In the genomic region with DNA sequence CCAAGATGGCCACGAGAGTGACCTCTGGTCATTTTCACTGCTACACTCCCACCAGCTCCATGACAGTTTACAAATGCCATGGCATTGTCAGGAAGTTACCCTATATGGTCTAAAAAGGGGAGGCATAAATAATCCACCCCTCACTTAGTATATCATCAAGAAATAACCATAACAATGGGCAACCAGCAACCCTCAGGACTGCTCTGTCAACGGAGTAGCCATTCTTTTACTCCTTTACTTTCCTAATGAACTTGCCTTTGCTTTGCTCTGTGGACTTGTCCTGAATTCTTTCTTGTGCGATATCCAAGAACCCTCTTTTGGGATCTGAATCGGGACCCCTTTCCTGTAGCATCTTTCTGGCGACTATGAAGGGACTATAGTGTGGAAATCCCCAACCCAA, we compare ENCODE assay signal across 37 cellular contexts. TPM values are rescaled to one million over a fixed set of nuclear protein-coding genes. Genes with fewer than 3 reads are reported as not detected.
"Had no signal": no experiment of that assay in that cellular context is flagged by ENCODE, and none has a peak within 500 bp of the region (broad histone marks: within the 10 kb centered on the region; RNA-seq: fewer than 3 reads in every experiment).

No MANE protein-coding gene starts in this region.

- H3K27me3 ChIP-seq: colonic mucosa, esophagus muscularis mucosa, foreskin keratinocyte, gastroesophageal sphincter, heart right ventricle, neural progenitor cell, right atrium auricular region, suprapubic skin, transverse colon, upper lobe of right lung, uterus had no signal

- H3K9ac ChIP-seq: neural progenitor cell, parathyroid adenoma had no signal

- H3K79me2 ChIP-seq: parathyroid adenoma had no signal

- H3K9me3 Mint-ChIP-seq: dendritic cell treated with granulocyte-macrophage colony-stimulating factor and Interleukin-4, amounts not matched to agents 40 ng/mL and 50 ng/mL, for 4 days; immature natural killer cell; memory B cell; natural killer cell; stimulated activated naive CD8-positive, alpha-beta T cell treated with anti-CD3 and anti-CD28 coated beads, Interleukin-15, amount 100 ng/mL, for 72 hours had no signal

- H3K4me1 ChIP-seq: colonic mucosa, esophagus muscularis mucosa, foreskin keratinocyte, gastroesophageal sphincter, heart right ventricle, neural progenitor cell, parathyroid adenoma, prostate gland, right atrium auricular region, suprapubic skin, transverse colon, upper lobe of right lung, uterus had no signal

- H3K27ac ChIP-seq: colonic mucosa, esophagus muscularis mucosa, foreskin keratinocyte, gastroesophageal sphincter, heart right ventricle, neural progenitor cell, parathyroid adenoma, prostate gland, right atrium auricular region, suprapubic skin, transverse colon, upper lobe of right lung, uterus had no signal

- DNase-seq: colonic mucosa; effector CD8-positive, alpha-beta T cell; foreskin keratinocyte; heart right ventricle; hippocampal formation; immature natural killer cell; islet precursor cell; kidney glomerular epithelial cell; left colon; left ventricle myocardium superior; natural killer cell; stimulated activated CD4-positive, alpha-beta T cell treated with anti-CD3 and anti-CD28 coated beads, Interleukin-12 subunit alpha, Interleukin-12 subunit beta, amount 100 ng/mL, for 4 hours; stimulated activated CD4-positive, alpha-beta T cell treated with anti-CD3 and anti-CD28 coated beads, Interleukin-1b, Interleukin-23, amount 100 ng/mL, for 48 hours; stimulated activated CD4-positive, alpha-beta T cell treated with anti-CD3 and anti-CD28 coated beads, Interleukin-4, amount 100 ng/mL, for 1 hour; stimulated activated CD8-positive, alpha-beta memory T cell treated with anti-CD3 and anti-CD28 coated beads, Interleukin-4, amount 100 ng/mL, for 48 hours; stimulated activated naive CD4-positive, alpha-beta T cell; stimulated activated naive CD8-positive, alpha-beta T cell treated with anti-CD3 and anti-CD28 coated beads, Interleukin-15, amount 100 ng/mL, for 72 hours; transverse colon; upper lobe of right lung; uterus had no signal

- H3K36me3 Mint-ChIP-seq: immature natural killer cell, memory B cell, natural killer cell, neural progenitor cell had no signal

- H3K4me3 ChIP-seq: colonic mucosa, esophagus muscularis mucosa, gastroesophageal sphincter, heart right ventricle, lung, neural progenitor cell, prostate gland, right atrium auricular region, smooth muscle cell, suprapubic skin, transverse colon, upper lobe of right lung, uterus had no signal

- FAIRE-seq: endothelial cell of umbilical vein had no signal

- H3K27ac Mint-ChIP-seq: dendritic cell treated with granulocyte-macrophage colony-stimulating factor and Interleukin-4, amounts not matched to agents 40 ng/mL and 50 ng/mL, for 4 days; immature natural killer cell; memory B cell; natural killer cell; neural progenitor cell; stimulated activated naive CD8-positive, alpha-beta T cell treated with anti-CD3 and anti-CD28 coated beads, Interleukin-15, amount 100 ng/mL, for 72 hours had no signal

- H3K4me3 Mint-ChIP-seq: dendritic cell treated with granulocyte-macrophage colony-stimulating factor and Interleukin-4, amounts not matched to agents 40 ng/mL and 50 ng/mL, for 4 days; immature natural killer cell; memory B cell; natural killer cell; neural progenitor cell; stimulated activated naive CD8-positive, alpha-beta T cell treated with anti-CD3 and anti-CD28 coated beads, Interleukin-15, amount 100 ng/mL, for 72 hours had no signal

- H3K4me2 ChIP-seq: neural progenitor cell, smooth muscle cell had no signal

- H3K36me3 ChIP-seq: colonic mucosa, esophagus muscularis mucosa, gastroesophageal sphincter, heart right ventricle, neural progenitor cell, prostate gland, right atrium auricular region, suprapubic skin, transverse colon, upper lobe of right lung, uterus had no signal

- H3K9me3 ChIP-seq: colonic mucosa, esophagus muscularis mucosa, gastroesophageal sphincter, heart right ventricle, prostate gland, right atrium auricular region, suprapubic skin, transverse colon, upper lobe of right lung, uterus had no signal

- ATAC-seq: foreskin keratinocyte; gastroesophageal sphincter; heart right ventricle; left colon; left ventricle myocardium superior; natural killer cell; sciatic nerve; stimulated activated naive CD8-positive, alpha-beta T cell treated with anti-CD3 and anti-CD28 coated beads, Interleukin-15, amount 100 ng/mL, for 72 hours; upper lobe of right lung had no signal

- H3K4me1 Mint-ChIP-seq: immature natural killer cell; memory B cell; natural killer cell; neural progenitor cell; stimulated activated naive CD8-positive, alpha-beta T cell treated with anti-CD3 and anti-CD28 coated beads, Interleukin-15, amount 100 ng/mL, for 72 hours had no signal

- H3K27me3 Mint-ChIP-seq: dendritic cell treated with granulocyte-macrophage colony-stimulating factor and Interleukin-4, amounts not matched to agents 40 ng/mL and 50 ng/mL, for 4 days; memory B cell; stimulated activated naive CD8-positive, alpha-beta T cell treated with anti-CD3 and anti-CD28 coated beads, Interleukin-15, amount 100 ng/mL, for 72 hours had no signal

- H2AFZ ChIP-seq: neural progenitor cell, parathyroid adenoma had no signal

RNA-seq across cellular contexts. Expression of a gene that starts 20.6 kb away (rescaled TPM):
- total RNA-seq: colonic mucosa, endothelial cell of umbilical vein, epithelial cell of proximal tubule, fibroblast of lung, foreskin keratinocyte, gastroesophageal sphincter, left ventricle myocardium superior, mononuclear cell, natural killer cell, osteoblast, smooth muscle cell, suprapubic skin, transverse colon, upper lobe of right lung had no signal
- polyA plus RNA-seq: endothelial cell of umbilical vein, fibroblast of lung, immature natural killer cell, smooth muscle cell had no signal
